8 cellular contexts compared by ENCODE assay signal in genomic region chr4:98928505-98929340, GRCh38. TPM values are rescaled to one million over a fixed set of nuclear protein-coding genes. Genes with fewer than 3 reads are reported as not detected.
A peak's percentile ranks its signal among the peaks of the same experiment; 100 is the strongest.
DNase-seq lines count a peak whose midpoint lies in the region; ATAC-seq, FAIRE-seq and TF ChIP-seq lines count a peak whose summit lies in the region.

Gene EIF4E, minus strand, starts transcription at chr4:98929133. Its CDS starts 21 bp downstream, at chr4:98929112.

- peaks cover 4% of the 10 kb centered on the region for H3K36me3 ChIP-seq in upper lobe of right lung

- intact Hi-C loops in T-helper 1 cell treated with Interleukin-12 subunit alpha and Interleukin-12 subunit beta and Interleukin-4 antibody, amounts not matched to agents 30 ng/mL and 1 ng/mL, for 36 hours (cut with micrococcal nuclease): loop anchor here (1.0 to 5.0 kb wide), 19 partner anchors 67 to 1022 kb away; partner anchors contain the start of genes ADH5, DAPP1, H2AZ1 and LAMTOR3
- intact Hi-C loops in left cardiac atrium (cut with DNase I) (no loop called here), posterior vena cava (cut with DNase I) (no loop called here), upper lobe of right lung (cut with DNase I) (no loop called here)

- FAIRE-seq in GM12892 (lab: Jason Lieb, UNC): peak; percentile 81

- peak; percentile 77 for DNase-seq in GM12892 (ENCODE audit: insufficient read length)
- DNase-seq in NCI-H146 treated with DMSO at 0.1 percent for 48 hours (lab: John Stamatoyannopoulos, UW; ENCODE audit: unreplicated experiment): peak; percentile 62
- DNase-seq in amniotic epithelial cell (ENCODE audit: low read depth): peak; percentile 98
- peak; percentile 99 for DNase-seq in left cardiac atrium
- peak; percentile 99 for DNase-seq in posterior vena cava (ENCODE audit: low spot score)
- peak; percentile 99 for DNase-seq in upper lobe of right lung

- TF ChIP-seq CTCF in upper lobe of right lung (IDR thresholded peaks at IDR 0.05): peak; percentile 31

- H3K27ac ChIP-seq in upper lobe of right lung: peak within 1 kb of the TSS; percentile 88

- ATAC-seq in HG02870 (IDR thresholded peaks at IDR 0.05; ENCODE audit: unreplicated experiment) (peak; percentile 66), left cardiac atrium (peak; percentile 94 to 95), upper lobe of right lung (peak; percentile 94)

- peaks cover 19% of the 10 kb centered on the region for H3K4me1 ChIP-seq in upper lobe of right lung

- TF ChIP-seq POLR2A in GM12892 (IDR thresholded peaks at IDR 0.05; ENCODE audit: low read depth, low read length): peak; percentile 78

- H3K27me3 ChIP-seq in upper lobe of right lung: no peaks in the 10 kb centered on the region

- no peaks in the 10 kb centered on the region for H3K9me3 ChIP-seq in upper lobe of right lung

- H3K4me3 ChIP-seq in upper lobe of right lung: peak within 1 kb of the TSS; percentile 99

RNA-seq across cellular contexts. Expression of gene EIF4E, which starts in this region (rescaled TPM):
- polyA plus RNA-seq in GM12892 (2012; ENCODE audit: missing spikeins): 124 TPM
- 89.2 and 93.0 TPM in 2 replicates for total RNA-seq in T-helper 1 cell treated with Interleukin-12 subunit alpha and Interleukin-12 subunit beta and Interleukin-4 antibody, amounts not matched to agents 30 ng/mL and 1 ng/mL, for 36 hours
- 10 to 100 TPM; 49.2 to 82.1 TPM for total RNA-seq in left cardiac atrium
- total RNA-seq in posterior vena cava: 10 to 100 TPM; 52.7 to 71.1 TPM
- 58.6 TPM for total RNA-seq in upper lobe of right lung

Comparison
In these comparisons a context has a peak if more than half of its experiments do, and no peak if none do; other contexts are left out.
1. Peak in every context shown above with its lines: DNase-seq, ATAC-seq, H3K4me3 ChIP-seq and H3K27ac ChIP-seq.